8 cellular contexts compared by ENCODE assay signal in genomic region chr2:10787176-10787968, GRCh38. TPM values are rescaled to one million over a fixed set of nuclear protein-coding genes. Genes with fewer than 3 reads are reported as not detected.
DNase-seq lines count a peak whose midpoint lies in the region; ATAC-seq and TF ChIP-seq lines count a peak whose summit lies in the region.

No MANE protein-coding gene starts in this region.

- H3K4me2 ChIP-seq in GM23248 (ENCODE audit: unreplicated experiment) = no peak overlapping the region

- CTCF ChIA-PET in HEK293T (lab: Yijun Ruan, JAX) = interaction anchor here (0.7 kb wide), 1 partner anchor 62 kb away, joined by 3 read pairs; no protein-coding TSS in a partner anchor

- peaks cover 76% of the 10 kb centered on the region for H3K36me3 Mint-ChIP-seq in CD4-positive, CD25-positive, alpha-beta regulatory T cell

- no peak for ATAC-seq in CD4-positive, CD25-positive, alpha-beta regulatory T cell (ENCODE audit: low read depth in 2 of 2)
- ATAC-seq in foreskin keratinocyte = no peak
- ATAC-seq in GM21619 (IDR thresholded peaks at IDR 0.05; ENCODE audit: unreplicated experiment) = no peak
- no peak for ATAC-seq in HG02763 (IDR thresholded peaks at IDR 0.05; ENCODE audit: unreplicated experiment)
- ATAC-seq in HG02840 (IDR thresholded peaks at IDR 0.05; ENCODE audit: low FRiP score, unreplicated experiment) = no peak

- peaks cover 2 to 21% (median 16%) of the 10 kb centered on the region in 4 donors for H3K4me1 Mint-ChIP-seq in CD4-positive, CD25-positive, alpha-beta regulatory T cell

- peaks cover 9% of the 10 kb centered on the region; the same call in 1 of the 2 replicates for H3K79me2 ChIP-seq in GM23248 (ENCODE audit: insufficient read depth)

- 0 out of 2 replicates have a peak, but pooled peaks cover 5% of the 10 kb centered on the region for H3F3A ChIP-seq in GM23248 (ENCODE audit: insufficient read depth)

- WGBS in GM23248 (ENCODE audit: low coverage in 1 of 2, low lambda C conversion rate in 2 of 2, missing lambda C conversion rate in 2 of 2), 2 experiments = 90% methylated on average over 20 of the region's 20 CpGs

- H3K9ac ChIP-seq in GM23248 = no peak overlapping the region

- no peaks in the 10 kb centered on the region for H4K20me1 ChIP-seq in GM23248 (ENCODE audit: insufficient read depth)

- POLR2A ChIA-PET in HEK293T (lab: Yijun Ruan, JAX) = no interaction called here

- no peak overlapping the region for H3K27ac ChIP-seq in CD4-positive, CD25-positive, alpha-beta regulatory T cell (ENCODE audit: insufficient read depth, low read length, poor library complexity, severe bottlenecking)
- H3K27ac ChIP-seq in GM23248 (no peak overlapping the region), WERI-Rb-1 (no peak overlapping the region), foreskin keratinocyte (no peak overlapping the region)

- H3K4me1 ChIP-seq in CD4-positive, CD25-positive, alpha-beta regulatory T cell (ENCODE audit: control insufficient read depth, insufficient read depth, low read length, poor library complexity, severe bottlenecking) = peaks cover 2% of the 10 kb centered on the region
- H3K4me1 ChIP-seq in GM23248 (ENCODE audit: insufficient read depth) (no peaks in the 10 kb centered on the region), foreskin keratinocyte (peaks cover 3% of the 10 kb centered on the region)

- no peak overlapping the region for H3K4me3 ChIP-seq in CD4-positive, CD25-positive, alpha-beta regulatory T cell (ENCODE audit: low read depth, low read length)
- H3K4me3 ChIP-seq in GM23248 (no peak overlapping the region), WERI-Rb-1 (ENCODE audit: low read depth, low read length) (no peak overlapping the region)

- TF ChIP-seq CTCF in WERI-Rb-1 (IDR thresholded peaks at IDR 0.05; ENCODE audit: low read depth, low read length) = peak; percentile 65
- TF ChIP-seq CTCF in foreskin keratinocyte (conservative IDR thresholded peaks at IDR 0.05) = peak; percentile 52

- no peaks in the 10 kb centered on the region for H3K9me3 Mint-ChIP-seq in CD4-positive, CD25-positive, alpha-beta regulatory T cell

- no peak overlapping the region for H2AFZ ChIP-seq in GM23248

- H3K9me3 ChIP-seq in CD4-positive, CD25-positive, alpha-beta regulatory T cell (ENCODE audit: control insufficient read depth in 2 of 2, low read length in 2 of 2) = no peaks in the 10 kb centered on the region
- no peaks in the 10 kb centered on the region for H3K9me3 ChIP-seq in GM23248 (ENCODE audit: low read depth)
- no peaks in the 10 kb centered on the region for H3K9me3 ChIP-seq in WERI-Rb-1 (ENCODE audit: severe bottlenecking)

- in situ Hi-C loops in GM23248 (cut with MboI) = no loop called here

- H3K9me2 ChIP-seq in GM23248 (ENCODE audit: insufficient read depth) = no peaks in the 10 kb centered on the region

- peak in 2 of 3 donors; percentile 9 to 41 for DNase-seq in CD4-positive, CD25-positive, alpha-beta regulatory T cell
- DNase-seq in GM23248 (peak; percentile 31), WERI-Rb-1 (peak; percentile 71), foreskin keratinocyte (no peak), HEK293T (ENCODE audit: extremely low spot score) (no peak)

- no peaks in the 10 kb centered on the region for H3K27me3 ChIP-seq in CD4-positive, CD25-positive, alpha-beta regulatory T cell (ENCODE audit: control insufficient read depth, insufficient read depth, low read length)
- no peaks in the 10 kb centered on the region for H3K27me3 ChIP-seq in GM23248 (replicated peaks; ENCODE audit: insufficient read depth)
- H3K27me3 ChIP-seq in WERI-Rb-1 (ENCODE audit: insufficient read depth, low read depth, severe bottlenecking) = no peaks in the 10 kb centered on the region
- H3K27me3 ChIP-seq in foreskin keratinocyte = no peaks in the 10 kb centered on the region

- H3K27ac Mint-ChIP-seq in CD4-positive, CD25-positive, alpha-beta regulatory T cell = peak overlapping the region in 1 of 3 donors; percentile 95

- H3K36me3 ChIP-seq in CD4-positive, CD25-positive, alpha-beta regulatory T cell (ENCODE audit: control insufficient read depth, insufficient read depth, low read length) = peaks cover 78% of the 10 kb centered on the region
- H3K36me3 ChIP-seq in GM23248 (ENCODE audit: low read depth) = peaks cover 64% of the 10 kb centered on the region
- H3K36me3 ChIP-seq in WERI-Rb-1 = peaks cover 99% of the 10 kb centered on the region

- H3K4me3 Mint-ChIP-seq in CD4-positive, CD25-positive, alpha-beta regulatory T cell = no peak overlapping the region

- no peaks in the 10 kb centered on the region for H3K27me3 Mint-ChIP-seq in CD4-positive, CD25-positive, alpha-beta regulatory T cell

TF ChIP-seq in HEK293T, 16 proteins besides CTCF, POLR2A, EP300 and RAD21:
- no peak for TF ChIP-seq BHLHE40 (IDR thresholded peaks at IDR 0.05; ENCODE audit: borderline replicate concordance)
- TF ChIP-seq, protein P1, sequence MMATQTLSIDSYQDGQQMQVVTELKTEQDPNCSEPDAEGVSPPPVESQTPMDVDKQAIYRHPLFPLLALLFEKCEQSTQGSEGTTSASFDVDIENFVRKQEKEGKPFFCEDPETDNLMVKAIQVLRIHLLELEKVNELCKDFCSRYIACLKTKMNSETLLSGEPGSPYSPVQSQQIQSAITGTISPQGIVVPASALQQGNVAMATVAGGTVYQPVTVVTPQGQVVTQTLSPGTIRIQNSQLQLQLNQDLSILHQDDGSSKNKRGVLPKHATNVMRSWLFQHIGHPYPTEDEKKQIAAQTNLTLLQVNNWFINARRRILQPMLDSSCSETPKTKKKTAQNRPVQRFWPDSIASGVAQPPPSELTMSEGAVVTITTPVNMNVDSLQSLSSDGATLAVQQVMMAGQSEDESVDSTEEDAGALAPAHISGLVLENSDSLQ (IDR thresholded peaks at IDR 0.05) = no peak
- no peak for TF ChIP-seq FOXM1 (IDR thresholded peaks at IDR 0.05; ENCODE audit: borderline replicate concordance)
- TF ChIP-seq NFRKB (IDR thresholded peaks at IDR 0.05) = no peak
- TF ChIP-seq CTBP1 (IDR thresholded peaks at IDR 0.05; ENCODE audit: borderline replicate concordance) = no peak
- no peak for TF ChIP-seq ZNF384 (IDR thresholded peaks at IDR 0.05)
- TF ChIP-seq FOXA1 (IDR thresholded peaks at IDR 0.05) = no peak

RNA-seq across cellular contexts. Expression of gene PDIA6, which starts 25.2 kb away (rescaled TPM):
- total RNA-seq in CD4-positive, CD25-positive, alpha-beta regulatory T cell = 48.0 TPM
- polyA plus RNA-seq in CD4-positive, CD25-positive, alpha-beta regulatory T cell = 100 to 1,000 TPM; 115 to 186 (median 136) TPM
- total RNA-seq in GM23248 (2014; rRNA removed; shearing (Covaris generic)) = 363 and 367 TPM in 2 replicates
- polyA plus RNA-seq in GM23248 (2016; fragmentation: Nextera tagmentation; extraction: Ambion mirVana) (502 and 516 TPM in 2 replicates), foreskin keratinocyte (299 and 317 TPM in 2 replicates)
- 347 and 395 TPM in 2 replicates for total RNA-seq in foreskin keratinocyte

Comparison
In these comparisons a context has a peak if more than half of its experiments do, and no peak if none do; other contexts are left out.
1. DNase-seq: peak in CD4-positive, CD25-positive, alpha-beta regulatory T cell (2 of 3), GM23248 (single experiment) and WERI-Rb-1 (single experiment); none in foreskin keratinocyte (0 of 2) and HEK293T (single experiment).